In the genomic region with DNA sequence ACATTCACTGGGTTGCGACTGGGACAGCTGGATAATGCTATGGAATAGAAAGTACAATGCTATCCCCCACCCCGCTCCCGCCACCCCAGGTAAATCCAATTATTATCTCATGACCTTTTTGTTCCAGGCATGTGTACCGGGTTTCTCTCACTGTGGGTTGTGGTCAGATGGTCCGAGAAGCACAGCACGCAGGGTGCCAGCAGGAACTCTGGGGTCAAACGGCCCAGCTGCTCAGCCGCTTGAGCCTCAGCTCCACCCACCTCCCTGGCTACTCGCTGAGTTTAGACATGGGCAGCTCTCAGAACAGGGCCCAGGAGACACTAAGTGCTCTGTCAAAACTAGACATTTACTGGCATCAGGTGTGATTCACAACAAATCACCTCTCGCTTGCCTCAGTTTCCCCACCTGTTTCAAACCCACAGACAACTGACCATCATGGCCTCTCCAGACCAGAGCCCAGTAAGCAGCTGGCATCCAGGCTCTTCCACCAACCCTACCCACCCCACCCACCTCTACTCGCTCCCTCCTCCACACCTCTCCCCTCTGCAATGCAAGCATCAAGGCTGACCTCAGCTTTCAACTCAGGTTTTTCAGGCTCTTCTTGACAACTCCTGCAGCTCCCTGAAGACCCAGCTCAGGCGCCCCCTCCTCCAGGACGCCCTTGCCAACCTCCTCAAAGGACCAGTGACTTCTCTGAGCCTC, we compare ENCODE assay signal across 16 cellular contexts. TPM values are rescaled to one million over a fixed set of nuclear protein-coding genes. Genes with fewer than 3 reads are reported as not detected.
DNase-seq lines count a peak whose midpoint lies in the region; ATAC-seq, FAIRE-seq and TF ChIP-seq lines count a peak whose summit lies in the region.
"Had no signal": no experiment of that assay in that cellular context is flagged by ENCODE, and none has a peak within 500 bp of the region (broad histone marks: within the 10 kb centered on the region; RNA-seq: fewer than 3 reads in every experiment).

No MANE protein-coding gene starts in this region.

- H3K36me3 ChIP-seq in H7 (replicated peaks; ENCODE audit: control insufficient read depth, insufficient read depth, low read length) (no peaks in the 10 kb centered on the region; the same call in 1 of the 2 replicates), mesendoderm (ENCODE audit: control insufficient read depth, insufficient read depth, low read length) (no peaks in the 10 kb centered on the region)
- H3K36me3 ChIP-seq: adrenal gland, uterus had no signal

- H3K27ac ChIP-seq in mesendoderm (ENCODE audit: low read depth, low read length): no peak overlapping the region
- H3K27ac ChIP-seq: adrenal gland, GM23248 had no signal

- H3K27me3 ChIP-seq in H7 (ENCODE audit: control insufficient read depth, insufficient read depth, low read length) (no peaks in the 10 kb centered on the region), mesendoderm (ENCODE audit: insufficient read depth, low read length, poor library complexity) (no peaks in the 10 kb centered on the region)
- H3K27me3 ChIP-seq: adrenal gland, uterus had no signal

- no peak overlapping the region for H3K23ac ChIP-seq in mesendoderm (ENCODE audit: low read length)

- no peaks in the 10 kb centered on the region for H3K79me1 ChIP-seq in mesendoderm (ENCODE audit: low read length)

- H2BK15ac ChIP-seq in mesendoderm (replicated peaks; ENCODE audit: low read depth): no peak overlapping the region

- H2BK120ac ChIP-seq in mesendoderm (ENCODE audit: low read depth, low read length): no peak overlapping the region

- H3K9ac ChIP-seq in mesendoderm (ENCODE audit: low read length): no peak overlapping the region
- H3K9ac ChIP-seq: GM23248 had no signal

- H3K56ac ChIP-seq in mesendoderm (ENCODE audit: low read length): no peak overlapping the region

- no peak overlapping the region for H2AK5ac ChIP-seq in mesendoderm (ENCODE audit: low read length)

- DNase-seq in H7 (peak; percentile 45), RCC 7860 (ENCODE audit: low spot score) (peak; percentile 86), fibroblast of villous mesenchyme (ENCODE audit: low read depth) (peak; percentile 45), renal cortical epithelial cell (ENCODE audit: low read depth) (peak; percentile 75), mesendoderm (no peak)
- DNase-seq: GM23248, hippocampal formation, kidney, NCI-H1105 treated with DMSO at 0.1 percent for 48 hours, uterus had no signal

- no CpG with 5 or more reads among the region's 13 CpGs for WGBS in mesendoderm (ENCODE audit: extremely low coverage, insufficient coverage, low lambda C conversion rate)

- H3K4me1 ChIP-seq in mesendoderm (ENCODE audit: control insufficient read depth, low read depth, low read length): peaks cover 11% of the 10 kb centered on the region
- H3K4me1 ChIP-seq: uterus had no signal

- no peak for TF ChIP-seq CTCF in fibroblast of villous mesenchyme (IDR thresholded peaks at IDR 0.05; ENCODE audit: insufficient read depth, low read depth, low read length)

- peak; percentile 94 for FAIRE-seq in RCC 7860 (lab: Jason Lieb, UNC)
- FAIRE-seq: kidney, TTC549 had no signal

- no peak overlapping the region for H3K18ac ChIP-seq in mesendoderm (ENCODE audit: low read length)

- no peak overlapping the region for H3K4me3 ChIP-seq in H7 (ENCODE audit: insufficient read depth, low read depth, low read length)
- no peak overlapping the region for H3K4me3 ChIP-seq in fibroblast of villous mesenchyme (ENCODE audit: low read depth, low read length)
- H3K4me3 ChIP-seq in mesendoderm (ENCODE audit: low read length): no peak overlapping the region
- H3K4me3 ChIP-seq: adrenal gland, GM23248, uterus had no signal

- no peak for ATAC-seq in GM21447 (IDR thresholded peaks at IDR 0.05; ENCODE audit: unreplicated experiment)
- no peak for ATAC-seq in HG02571 (IDR thresholded peaks at IDR 0.05; ENCODE audit: unreplicated experiment)
- ATAC-seq in GM19023 (IDR thresholded peaks at IDR 0.05; ENCODE audit: unreplicated experiment): no peak

- no peak overlapping the region for H3K4me2 ChIP-seq in mesendoderm (ENCODE audit: low read length)

- no peak overlapping the region for H4K8ac ChIP-seq in mesendoderm (ENCODE audit: low read depth, low read length)

- no peak overlapping the region for H2BK5ac ChIP-seq in mesendoderm (ENCODE audit: low read length)

- no peak overlapping the region for H3K4ac ChIP-seq in mesendoderm (ENCODE audit: low read depth, low read length)

- H4K5ac ChIP-seq in mesendoderm (ENCODE audit: low read length): no peak overlapping the region

- H3K79me2 ChIP-seq in mesendoderm (ENCODE audit: control insufficient read depth, insufficient read depth, low read length): no peaks in the 10 kb centered on the region

RNA-seq across cellular contexts. Expression of a gene that starts 13.0 kb away (rescaled TPM):
- 1.3 and 5.1 TPM in 2 replicates for total RNA-seq in H7 (2014; rRNA removed; shearing (Covaris generic))
- total RNA-seq in fibroblast of villous mesenchyme (under 0.01 TPM in 1 of 2 replicates, not detected in the other), renal cortical epithelial cell (1.1 and 2.6 TPM in 2 replicates)
- polyA plus RNA-seq in mesendoderm (2013, experiment 1 of 2): 0.48 TPM
- 0.77 TPM for polyA plus RNA-seq in mesendoderm (2013, experiment 2 of 2)
- total RNA-seq: GM23248 had no signal
- polyA plus RNA-seq: GM23248 had no signal

RNA-seq across cellular contexts. Expression of a gene that starts 20.1 kb away (rescaled TPM):
- total RNA-seq in H7 (2014; rRNA removed; shearing (Covaris generic)): 16.5 and 18.4 TPM in 2 replicates
- total RNA-seq in fibroblast of villous mesenchyme (3.0 and 3.5 TPM in 2 replicates), renal cortical epithelial cell (39.9 and 46.0 TPM in 2 replicates)
- 5.6 TPM for polyA plus RNA-seq in mesendoderm (2013, experiment 1 of 2)
- polyA plus RNA-seq in mesendoderm (2013, experiment 2 of 2): 5.8 TPM
- total RNA-seq: activated CD4-positive, alpha-beta T cell treated with anti-CD3 and anti-CD28 coated beads, Interleukin-2, amount 10 ng/mL, durations not matched to agents 24 days and 14 days had no signal
